ENCODE assay signal across 20 cellular contexts in the genomic region with DNA sequence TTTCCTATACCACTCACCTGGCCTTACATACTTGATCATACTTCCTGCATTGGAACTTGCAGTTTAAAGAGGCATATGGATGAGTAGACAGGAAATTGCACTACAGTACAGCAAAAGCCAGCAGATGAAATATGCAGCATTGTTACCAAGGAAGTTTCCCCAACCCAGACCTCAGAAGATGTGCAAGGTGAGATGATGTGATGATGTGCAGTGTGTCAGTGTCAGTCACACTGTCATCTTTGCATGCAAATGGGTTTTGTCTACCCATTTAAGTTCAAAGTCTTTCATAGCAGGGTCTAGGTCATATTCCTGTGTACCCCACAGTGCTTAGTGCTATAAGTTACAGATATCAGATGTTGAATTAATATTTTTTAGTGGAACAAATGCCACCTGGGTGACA.
DNase-seq lines count a peak whose midpoint lies in the region; ATAC-seq, FAIRE-seq and TF ChIP-seq lines count a peak whose summit lies in the region.
"Had no signal": no experiment of that assay in that cellular context is flagged by ENCODE, and none has a peak within 500 bp of the region (broad histone marks: within the 10 kb centered on the region; RNA-seq: fewer than 3 reads in every experiment).

No MANE protein-coding gene starts in this region.

- FAIRE-seq in bronchial epithelial cell (lab: Jason Lieb, UNC): no peak
- FAIRE-seq: G401.6, GM12892, GM19239 had no signal

- H3K27ac Mint-ChIP-seq in progenitor cell of endocrine pancreas (no peak overlapping the region), immature natural killer cell (no peak overlapping the region)
- H3K27ac Mint-ChIP-seq: CD4-positive, alpha-beta memory T cell; GM23338; H9 had no signal

- H3K9me3 Mint-ChIP-seq in progenitor cell of endocrine pancreas (ENCODE audit: low read depth): no peaks in the 10 kb centered on the region
- peaks cover 0 to 7% (median 0%) of the 10 kb centered on the region in 6 donors for H3K9me3 Mint-ChIP-seq in immature natural killer cell
- H3K9me3 Mint-ChIP-seq: CD4-positive, alpha-beta memory T cell; GM23338 had no signal

- H3K27me3 ChIP-seq in DND-41 (ENCODE audit: insufficient read depth, low read length, poor library complexity): no peaks in the 10 kb centered on the region
- H3K27me3 ChIP-seq in WERI-Rb-1 (ENCODE audit: insufficient read depth, low read depth, severe bottlenecking): no peaks in the 10 kb centered on the region
- no peaks in the 10 kb centered on the region for H3K27me3 ChIP-seq in bronchial epithelial cell (ENCODE audit: control insufficient read depth, insufficient read depth, low read length)

- H3K4me3 Mint-ChIP-seq in progenitor cell of endocrine pancreas (ENCODE audit: low read depth) (no peak overlapping the region), immature natural killer cell (no peak overlapping the region)
- H3K4me3 Mint-ChIP-seq: CD4-positive, alpha-beta memory T cell; GM23338; H9 had no signal

- H3K79me2 ChIP-seq in DND-41 (ENCODE audit: insufficient read depth, low read length): no peaks in the 10 kb centered on the region

- H3K9me3 ChIP-seq in DND-41 (ENCODE audit: insufficient read depth, low read length, severe bottlenecking): no peaks in the 10 kb centered on the region
- H3K9me3 ChIP-seq in WERI-Rb-1 (ENCODE audit: severe bottlenecking): peaks cover 7% of the 10 kb centered on the region

- H3K27ac ChIP-seq in DND-41 (ENCODE audit: low read length): no peak overlapping the region
- peak overlapping the region; percentile 28 for H3K27ac ChIP-seq in WERI-Rb-1

- ATAC-seq in DND-41 (ENCODE audit: insufficient read depth, low read depth) (0 out of 3 replicates have a peak, but pooled peaks have one; percentile 29), omental fat pad (ENCODE audit: low FRiP score) (no peak), GM18868 (IDR thresholded peaks at IDR 0.05; ENCODE audit: unreplicated experiment) (no peak)
- ATAC-seq: GM23338, HCT116 had no signal

- H3K4me2 ChIP-seq in DND-41 (ENCODE audit: insufficient read depth, low read length): no peak overlapping the region
- H3K4me2 ChIP-seq: GM23338 had no signal

- no peak overlapping the region for H2AFZ ChIP-seq in DND-41 (ENCODE audit: low read depth, low read length)
- H2AFZ ChIP-seq: GM23338 had no signal

- H3K27me3 Mint-ChIP-seq in progenitor cell of endocrine pancreas (no peaks in the 10 kb centered on the region), immature natural killer cell (ENCODE audit: low read depth in 3 of 3) (no peaks in the 10 kb centered on the region)

- no peak for TF ChIP-seq CTCF in DND-41 (IDR thresholded peaks at IDR 0.05; ENCODE audit: borderline replicate concordance, extremely low read depth, low read length, poor library complexity, severe bottlenecking)
- no peak for TF ChIP-seq CTCF in WERI-Rb-1 (IDR thresholded peaks at IDR 0.05; ENCODE audit: low read depth, low read length)
- TF ChIP-seq CTCF in bronchial epithelial cell (IDR thresholded peaks at IDR 0.05; ENCODE audit: insufficient read depth, low read length, severe bottlenecking): no peak
- no peak for TF ChIP-seq CTCF in progenitor cell of endocrine pancreas (IDR thresholded peaks at IDR 0.05; ENCODE audit: unreplicated experiment)
- no peak for TF ChIP-seq CTCF in omental fat pad (IDR thresholded peaks at IDR 0.05)

- H3K4me1 ChIP-seq in DND-41 (ENCODE audit: insufficient read depth, low read length): peaks cover 14% of the 10 kb centered on the region

- H3K36me3 ChIP-seq in DND-41 (ENCODE audit: insufficient read depth, low read length): no peaks in the 10 kb centered on the region
- H3K36me3 ChIP-seq in WERI-Rb-1: no peaks in the 10 kb centered on the region; the same call in 1 of the 2 replicates
- no peaks in the 10 kb centered on the region for H3K36me3 ChIP-seq in bronchial epithelial cell (ENCODE audit: control insufficient read depth, insufficient read depth, low read length)

- H3K4me1 Mint-ChIP-seq in progenitor cell of endocrine pancreas (ENCODE audit: low read depth): no peaks in the 10 kb centered on the region
- H3K4me1 Mint-ChIP-seq in immature natural killer cell: no peaks in the 10 kb centered on the region
- H3K4me1 Mint-ChIP-seq: CD4-positive, alpha-beta memory T cell had no signal

- peaks cover 7% of the 10 kb centered on the region for H3K36me3 Mint-ChIP-seq in progenitor cell of endocrine pancreas (ENCODE audit: insufficient read depth)
- no peaks in the 10 kb centered on the region for H3K36me3 Mint-ChIP-seq in immature natural killer cell
- H3K36me3 Mint-ChIP-seq: CD4-positive, alpha-beta memory T cell had no signal

- no peak overlapping the region for H3K9ac ChIP-seq in DND-41 (ENCODE audit: low read depth, low read length)

- DNase-seq in DND-41 (no peak), HS-5 (ENCODE audit: low read depth) (peak; percentile 3), WERI-Rb-1 (no peak), bronchial epithelial cell (ENCODE audit: low read depth) (peak; percentile 19), progenitor cell of endocrine pancreas (ENCODE audit: low spot score, unreplicated experiment) (no peak), immature natural killer cell (no peak), omental fat pad (ENCODE audit: low spot score) (no peak)
- DNase-seq: C1 segment of cervical spinal cord; Calu3; CD4-positive, alpha-beta memory T cell; COR-L47; DMS53; DMS79 treated with DMSO at 0.1 percent for 48 hours; H9 had no signal

- H4K20me1 ChIP-seq in DND-41 (ENCODE audit: insufficient read depth, low read length): no peaks in the 10 kb centered on the region

- H3K4me3 ChIP-seq in DND-41 (ENCODE audit: low read depth in 1 of 2, low read length in 2 of 2) (no peak overlapping the region), WERI-Rb-1 (ENCODE audit: low read depth, low read length) (no peak overlapping the region), bronchial epithelial cell (ENCODE audit: low read depth, low read length) (no peak overlapping the region)
- H3K4me3 ChIP-seq: GM23338 had no signal

Comparison
In these comparisons a context has a peak if more than half of its experiments do, and no peak if none do; other contexts are left out.
1. DNase-seq: peak in HS-5 (single experiment) and bronchial epithelial cell (single experiment); none in DND-41 (single experiment), WERI-Rb-1 (single experiment), progenitor cell of endocrine pancreas (single experiment), immature natural killer cell (0 of 3) and omental fat pad (single experiment).